ENCODE assay signal across 9 cellular contexts in the genomic region with DNA sequence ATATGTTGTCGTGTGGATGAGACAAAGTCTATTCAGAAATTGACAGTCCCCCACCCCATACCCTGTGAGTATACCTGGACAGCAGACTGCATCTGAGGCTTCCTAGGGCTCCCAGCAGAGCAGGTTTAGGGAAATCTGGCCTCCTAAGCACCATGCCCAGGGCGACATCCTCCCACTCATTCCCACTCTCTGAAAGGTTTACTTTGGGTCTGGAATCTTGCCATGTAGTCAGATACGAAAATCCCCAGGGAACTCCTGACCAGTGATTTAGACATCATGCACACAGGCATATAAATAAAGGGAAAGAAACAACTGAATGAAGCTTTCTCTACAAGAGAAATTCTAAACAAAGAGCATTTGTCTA. TPM values are rescaled to one million over a fixed set of nuclear protein-coding genes. Genes with fewer than 3 reads are reported as not detected.
DNase-seq lines count a peak whose midpoint lies in the region; ATAC-seq, FAIRE-seq and TF ChIP-seq lines count a peak whose summit lies in the region.
"Had no signal": no experiment of that assay in that cellular context is flagged by ENCODE, and none has a peak within 500 bp of the region (broad histone marks: within the 10 kb centered on the region; RNA-seq: fewer than 3 reads in every experiment).

No MANE protein-coding gene starts in this region.

- H3K27me3 ChIP-seq in fibroblast of lung (ENCODE audit: control insufficient read depth, insufficient read depth, low read length) (no peaks in the 10 kb centered on the region), pancreas (no peaks in the 10 kb centered on the region)

- no peaks in the 10 kb centered on the region for H4K20me1 ChIP-seq in fibroblast of lung (ENCODE audit: control insufficient read depth, extremely low read depth, insufficient read depth, low read length)

- H2AFZ ChIP-seq in fibroblast of lung (ENCODE audit: low read length), result peak overlapping the region; percentile 89

- H3K4me1 ChIP-seq in fibroblast of lung (ENCODE audit: control insufficient read depth, extremely low read depth, insufficient read depth, low read length), result peaks cover 4% of the 10 kb centered on the region
- H3K4me1 ChIP-seq in pancreas, result peaks cover 0 to 5% (median 3%) of the 10 kb centered on the region in 3 donors

- H3K36me3 ChIP-seq in fibroblast of lung (ENCODE audit: control insufficient read depth, insufficient read depth, low read length) (no peaks in the 10 kb centered on the region), pancreas (no peaks in the 10 kb centered on the region)

- H3K4me2 ChIP-seq in fibroblast of lung (ENCODE audit: extremely low read depth, insufficient read depth, low read length), result peak overlapping the region; percentile 83

- TF ChIP-seq CTCF in fibroblast of lung (conservative IDR thresholded peaks at IDR 0.05 in 1 of 2, IDR thresholded peaks at IDR 0.05 in 1 of 2; ENCODE audit: low read depth in 1 of 2, low read length in 2 of 2) (no peak), pancreas (IDR thresholded peaks at IDR 0.05) (no peak)

- H3K79me2 ChIP-seq in fibroblast of lung (ENCODE audit: control insufficient read depth, insufficient read depth, low read length), result no peaks in the 10 kb centered on the region

- in situ Hi-C loops in G401 (cut with HindIII; ENCODE audit: low sequenced_read_pairs), result no loop called here

- ATAC-seq in pancreas (peak; percentile 46 to 77 (median 66)), HG03108 (IDR thresholded peaks at IDR 0.05; ENCODE audit: unreplicated experiment) (no peak), GM18909 (IDR thresholded peaks at IDR 0.05; ENCODE audit: poor library complexity, unreplicated experiment) (no peak), HG03196 (IDR thresholded peaks at IDR 0.05; ENCODE audit: unreplicated experiment) (no peak)

- H3K27ac ChIP-seq in fibroblast of lung (ENCODE audit: insufficient read depth, low read length), result no peak overlapping the region
- peak overlapping the region in 2 of 4 donors; percentile 5 to 11 for H3K27ac ChIP-seq in pancreas
- H3K27ac ChIP-seq: SK-N-MC had no signal

- FAIRE-seq in pancreas (lab: Jason Lieb, UNC), result no peak

- WGBS in pancreas, 2 donors, result 2 to 6% methylated on average over 3 of the region's 3 CpGs

- intact Hi-C loops in pancreas (cut with DNase I), result no loop called here

- H3K4me3 ChIP-seq in fibroblast of lung (replicated peaks in 1 of 4; ENCODE audit: control extremely low read depth in 1 of 4, insufficient read depth in 1 of 4, low read depth in 3 of 4, low read length in 4 of 4) (peak overlapping the region; percentile 61 to 68 (median 66)), pancreas (peak overlapping the region in 2 of 4 donors; percentile 43 to 64)

- H3K9me3 ChIP-seq in fibroblast of lung (ENCODE audit: control insufficient read depth, insufficient read depth, low read depth, low read length) (no peaks in the 10 kb centered on the region), pancreas (no peaks in the 10 kb centered on the region)

- no peak overlapping the region for H3K9ac ChIP-seq in fibroblast of lung (ENCODE audit: insufficient read depth, low read length)

- peak; percentile 67 for DNase-seq in G401 (ENCODE audit: low spot score)
- peak; percentile 51 for DNase-seq in NCI-H82 treated with DMSO at 0.1 percent for 48 hours (lab: John Stamatoyannopoulos, UW; ENCODE audit: unreplicated experiment)
- DNase-seq in fibroblast of lung (ENCODE audit: low read depth in 2 of 2), result peak; percentile 52 to 64
- DNase-seq in pancreas, result peak in 1 of 6 donors; percentile 19
- no peak for DNase-seq in OCI-M1 (lab: John Stamatoyannopoulos, UW)

RNA-seq across cellular contexts. Expression of gene NALCN, which starts 0.7 kb away (rescaled TPM):
- not detected in 2 replicates for total RNA-seq in G401 (2014; rRNA removed; shearing (Covaris generic))
- 0.77 and 1.5 TPM in 2 replicates for total RNA-seq in fibroblast of lung
- polyA plus RNA-seq in fibroblast of lung, result 1.9 and 2.7 TPM in 2 replicates
- 1.2 and 1.5 TPM in 2 replicates for polyA plus RNA-seq in fibroblast of lung (2012)
- 0.22 and 1.2 TPM in 2 replicates for polyA minus RNA-seq in fibroblast of lung (ENCODE audit: low replicate concordance)
- total RNA-seq in pancreas, result 1 to 10 TPM in 3 of 6 donors, under 1 TPM in 3; 0.51 to 5.1 (median 1.2) TPM
- 1 to 10 TPM; 2.4 to 2.7 TPM for polyA plus RNA-seq in pancreas

RNA-seq across cellular contexts. Expression of gene ITGBL1, which starts 35.5 kb away (rescaled TPM):
- not detected in 2 replicates for total RNA-seq in G401 (2014; rRNA removed; shearing (Covaris generic))
- total RNA-seq in fibroblast of lung (19.0 and 45.1 TPM in 2 replicates), pancreas (1 to 10 TPM in 3 of 6 donors, under 1 TPM in 3; 0.63 to 9.5 (median 1.4) TPM)
- polyA plus RNA-seq in fibroblast of lung (87.4 and 137 TPM in 2 replicates), pancreas (1 to 10 TPM; 1.5 to 1.6 TPM)
- polyA plus RNA-seq in fibroblast of lung (2012), result 52.6 and 83.8 TPM in 2 replicates
- polyA minus RNA-seq in fibroblast of lung (ENCODE audit: low replicate concordance), result 21.0 and 23.8 TPM in 2 replicates

Comparison
In these comparisons a context has a peak if more than half of its experiments do, and no peak if none do; other contexts are left out.
1. ATAC-seq: peak in pancreas (4 of 4); none in HG03108 (single experiment), GM18909 (single experiment) and HG03196 (single experiment).